In the genomic region with DNA sequence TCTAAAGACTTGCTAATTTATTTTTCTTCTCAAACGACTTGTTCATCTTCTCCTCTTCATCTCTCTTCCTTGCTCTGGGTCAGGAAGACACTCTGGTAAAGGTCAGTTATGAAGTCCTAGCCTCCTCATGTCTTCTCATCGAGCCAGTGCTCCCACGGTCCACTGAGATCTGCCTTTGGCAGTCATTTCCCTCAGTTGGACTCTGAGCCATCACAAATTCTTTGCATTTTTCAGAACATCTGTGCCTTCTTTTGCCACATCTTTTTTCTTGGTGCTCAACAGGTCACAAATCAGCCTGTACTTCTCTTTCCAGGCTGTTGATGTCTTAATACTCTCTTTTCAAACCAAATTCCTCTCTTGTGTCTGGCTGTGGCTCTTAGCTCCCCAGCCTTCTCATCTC, we compare ENCODE assay signal across 10 cellular contexts.
"Had no signal": no experiment of that assay in that cellular context is flagged by ENCODE, and none has a peak within 500 bp of the region (broad histone marks: within the 10 kb centered on the region; RNA-seq: fewer than 3 reads in every experiment).

No MANE protein-coding gene starts in this region.

- DNase-seq: activated CD4-positive, alpha-beta T cell treated with anti-CD3 and anti-CD28 coated beads, Interleukin-2, amount 10 ng/mL, durations not matched to agents 7 days and 5 days; activated gamma-delta T cell treated with Interleukin-2 at 50 U/mL for 16 hours; activated naive CD8-positive, alpha-beta T cell treated with anti-CD3 and anti-CD28 coated beads for 36 hours; effector memory CD8-positive, alpha-beta T cell; left lung; mesendoderm; tibial artery had no signal

- H3K4me3 ChIP-seq: hepatocyte, left lung, neural progenitor cell, tibial artery had no signal

- H2AFZ ChIP-seq: hepatocyte, neural progenitor cell had no signal

- H3K27ac ChIP-seq: hepatocyte, left lung, neural progenitor cell had no signal

- ATAC-seq: effector memory CD8-positive, alpha-beta T cell; left lung; stimulated activated effector memory CD8-positive, alpha-beta T cell treated with anti-CD3 and anti-CD28 coated beads, Interleukin-12 subunit alpha, Interleukin-12 subunit beta, amount 100 ng/mL, for 72 hours had no signal

- H3K9me3 ChIP-seq: left lung, tibial artery had no signal

- H3K27me3 ChIP-seq: hepatocyte, left lung, neural progenitor cell, tibial artery had no signal

- H3K4me2 ChIP-seq: hepatocyte, neural progenitor cell had no signal

- H3K36me3 ChIP-seq: left lung, neural progenitor cell, tibial artery had no signal

- H3K9ac ChIP-seq: neural progenitor cell had no signal

- H3K79me2 ChIP-seq: hepatocyte had no signal
